ENCODE assay signal across 1 cellular context in the genomic region with DNA sequence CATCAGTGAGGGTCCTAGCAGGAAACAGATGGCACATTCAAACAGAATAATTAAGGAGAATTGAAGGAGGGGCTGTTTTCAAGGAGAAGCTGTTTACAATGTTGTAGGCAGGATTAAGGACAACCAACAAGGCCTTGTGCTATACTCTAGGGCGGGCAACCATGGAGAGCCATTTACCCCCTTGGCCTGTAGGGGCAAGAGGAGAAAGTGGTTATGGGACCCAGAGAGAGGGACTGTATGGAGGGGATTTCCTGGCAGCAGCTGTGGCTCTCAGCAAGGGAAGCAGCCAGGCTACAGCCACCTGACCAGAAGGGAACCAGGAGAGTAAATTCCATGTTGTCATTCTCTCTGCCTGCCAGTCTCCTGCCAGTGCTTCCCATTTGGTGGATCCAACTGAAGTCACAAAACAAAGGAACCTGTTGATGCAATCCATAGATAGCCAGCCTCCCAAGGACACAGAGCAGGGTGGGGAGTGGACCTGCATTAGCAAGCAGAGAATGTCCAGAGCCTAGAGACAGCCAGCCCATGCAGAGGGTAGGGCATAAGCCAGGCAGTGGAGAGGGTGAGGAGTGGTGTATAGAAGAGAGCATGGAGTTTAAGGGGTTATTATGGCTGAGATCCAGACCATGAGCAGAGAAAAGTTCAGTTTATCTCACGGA.
TF ChIP-seq lines count a peak whose summit lies in the region.

No MANE protein-coding gene starts in this region.

TF ChIP-seq in H1, 55 proteins besides CTCF, POLR2A, EP300 and RAD21 (continued from another document):
- TF ChIP-seq SP4 (IDR thresholded peaks at IDR 0.05; ENCODE audit: low read length) (no peak), SRF (IDR thresholded peaks at IDR 0.05; ENCODE audit: low read depth, low read length) (no peak), ATF2 (IDR thresholded peaks at IDR 0.05; ENCODE audit: low read length) (no peak), SUZ12 (IDR thresholded peaks at IDR 0.05; ENCODE audit: low read length) (no peak), BACH1 (IDR thresholded peaks at IDR 0.05; ENCODE audit: low read length) (no peak), CHD1 (IDR thresholded peaks at IDR 0.05; ENCODE audit: low read depth, low read length) (no peak), POLR2AphosphoS5 (IDR thresholded peaks at IDR 0.05; ENCODE audit: low read depth, low read length) (no peak), JUND (IDR thresholded peaks at IDR 0.05; ENCODE audit: low read length) (no peak), CHD2 (IDR thresholded peaks at IDR 0.05; ENCODE audit: low read length) (no peak), SIX5 (IDR thresholded peaks at IDR 0.05; ENCODE audit: low read depth, low read length) (no peak), USF2 (IDR thresholded peaks at IDR 0.05; ENCODE audit: low read length) (no peak)
